In genomic region chr19:14940266-14940665, GRCh38 we compare ENCODE assay signal across 30 cellular contexts. TPM values are rescaled to one million over a fixed set of nuclear protein-coding genes. Genes with fewer than 3 reads are reported as not detected.
"Had no signal": no experiment of that assay in that cellular context is flagged by ENCODE, and none has a peak within 500 bp of the region (broad histone marks: within the 10 kb centered on the region; RNA-seq: fewer than 3 reads in every experiment).

No MANE protein-coding gene starts in this region.

- ATAC-seq: esophagus mucosa, gastrocnemius medialis, heart right ventricle, left cardiac atrium, left lung, left ventricle myocardium superior, lower lobe of right lung had no signal

- H3K27ac Mint-ChIP-seq: memory B cell had no signal

- H3K36me3 Mint-ChIP-seq: memory B cell had no signal

- H3K4me3 Mint-ChIP-seq: memory B cell had no signal

- H3K9me3 Mint-ChIP-seq: memory B cell had no signal

- H3K9me3 ChIP-seq: esophagus squamous epithelium, gastrocnemius medialis, heart right ventricle, left lung, lower lobe of right lung had no signal

- H3K4me1 ChIP-seq: esophagus squamous epithelium, gastrocnemius medialis, heart right ventricle, left lung, lower lobe of right lung had no signal

- H3K36me3 ChIP-seq: esophagus squamous epithelium, gastrocnemius medialis, heart right ventricle, left lung, lower lobe of right lung had no signal

- H3K27ac ChIP-seq: coronary artery, dorsolateral prefrontal cortex, epithelial cell of prostate, esophagus squamous epithelium, gastrocnemius medialis, heart right ventricle, left lung, lower lobe of right lung had no signal

- H3K27me3 ChIP-seq: gastrocnemius medialis had no signal

- H3K4me3 ChIP-seq: coronary artery, dorsolateral prefrontal cortex, esophagus squamous epithelium, gastrocnemius medialis, heart right ventricle, left lung, lower lobe of right lung had no signal

- DNase-seq: dermis blood vessel endothelial cell; dorsolateral prefrontal cortex; effector CD4-positive, alpha-beta T cell; effector memory CD4-positive, alpha-beta T cell; erythroblast; esophagus squamous epithelium; foreskin fibroblast; foreskin melanocyte; gastrocnemius medialis; glutamatergic neuron; head of caudate nucleus; heart right ventricle; hippocampal formation; left cardiac atrium; left lung; left ventricle myocardium superior; lower lobe of right lung; mammary epithelial cell; mesendoderm; midbrain had no signal

RNA-seq across cellular contexts. Expression of gene OR7C2, which starts 1.0 kb away (rescaled TPM):
- total RNA-seq: dermis blood vessel endothelial cell, dorsolateral prefrontal cortex, esophagus mucosa, esophagus squamous epithelium, gastrocnemius medialis, glomerular endothelial cell, heart right ventricle, kidney epithelial cell, left cardiac atrium, left lung, left ventricle myocardium superior, lower leg skin, lower lobe of right lung, mammary epithelial cell, mononuclear cell, mucosa of gallbladder had no signal
- polyA plus RNA-seq: heart right ventricle, keratinocyte, mammary epithelial cell had no signal

RNA-seq across cellular contexts. Expression of gene SLC1A6, which starts 39.4 kb away (rescaled TPM):
- total RNA-seq: dermis blood vessel endothelial cell, esophagus mucosa, esophagus squamous epithelium, gastrocnemius medialis, glomerular endothelial cell, heart right ventricle, kidney epithelial cell, left cardiac atrium, left lung, left ventricle myocardium superior, lower lobe of right lung, mucosa of gallbladder had no signal
- polyA plus RNA-seq: heart right ventricle had no signal

RNA-seq across cellular contexts. Expression of gene OR7A17, which starts 54.3 kb away (rescaled TPM):
- total RNA-seq: dermis blood vessel endothelial cell, dorsolateral prefrontal cortex, esophagus mucosa, esophagus squamous epithelium, gastrocnemius medialis, glomerular endothelial cell, heart right ventricle, kidney epithelial cell, left cardiac atrium, left lung, left ventricle myocardium superior, lower leg skin, lower lobe of right lung, mammary epithelial cell, mononuclear cell, mucosa of gallbladder had no signal
- polyA plus RNA-seq: heart right ventricle, keratinocyte, mammary epithelial cell had no signal
